ENCODE assay signal across 11 cellular contexts in the genomic region with DNA sequence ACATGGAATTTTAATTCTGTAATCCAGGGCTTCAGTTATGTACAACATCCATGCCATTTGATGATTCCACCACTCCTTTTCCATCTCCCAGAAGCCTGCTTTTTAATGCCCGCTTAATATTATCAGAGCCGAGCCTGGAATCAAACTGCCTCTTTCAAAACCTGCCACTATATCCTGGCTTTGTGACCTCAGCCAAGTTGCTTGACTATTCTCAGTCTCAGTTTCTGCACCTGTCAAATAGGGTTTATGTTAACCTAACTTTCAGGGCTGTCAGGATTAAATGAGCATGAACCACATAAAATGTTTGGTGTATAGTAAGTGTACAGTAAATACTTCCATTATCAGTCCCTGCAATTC.
DNase-seq lines count a peak whose midpoint lies in the region; TF ChIP-seq lines count a peak whose summit lies in the region.
"Had no signal": no experiment of that assay in that cellular context is flagged by ENCODE, and none has a peak within 500 bp of the region (broad histone marks: within the 10 kb centered on the region; RNA-seq: fewer than 3 reads in every experiment).

No MANE protein-coding gene starts in this region.

- WGBS in SK-N-SH (ENCODE audit: low lambda C conversion rate) = 7% methylated on average over 2 of the region's 2 CpGs
- WGBS in testis, 2 donors = 70 to 88% methylated on average over 2 of the region's 2 CpGs

- H3K4me1 Mint-ChIP-seq in T-helper 2 cell treated with Interferon-gamma antibody and Interleukin-4, amounts not matched to agents 5 μg/mL and 100 μg/mL, for 36 hours (ENCODE audit: low read depth) = peaks cover 61% of the 10 kb centered on the region
- H3K4me1 Mint-ChIP-seq in HFFc6 (ENCODE audit: low read depth) (peaks cover 83% of the 10 kb centered on the region), nephron (peaks cover 21% of the 10 kb centered on the region)

- no peaks in the 10 kb centered on the region for H3K27me3 Mint-ChIP-seq in T-helper 2 cell treated with Interferon-gamma antibody and Interleukin-4, amounts not matched to agents 5 μg/mL and 100 μg/mL, for 36 hours (ENCODE audit: low read depth)
- H3K27me3 Mint-ChIP-seq in HFFc6 (ENCODE audit: insufficient read depth) (peaks cover 3% of the 10 kb centered on the region; the same call in 1 of the 2 replicates), nephron (ENCODE audit: low read depth) (no peaks in the 10 kb centered on the region)

- CTCF ChIA-PET in SK-N-SH (lab: Yijun Ruan, JAX) = interaction anchor here (1.0 to 2.5 kb wide), 6 partner anchors 14 to 185 kb away, joined by 3 to 8 read pairs (median 3); no protein-coding TSS in a partner anchor

- no peaks in the 10 kb centered on the region for H3K9me3 Mint-ChIP-seq in T-helper 2 cell treated with Interferon-gamma antibody and Interleukin-4, amounts not matched to agents 5 μg/mL and 100 μg/mL, for 36 hours
- H3K9me3 Mint-ChIP-seq in HFFc6 (no peaks in the 10 kb centered on the region), nephron (no peaks in the 10 kb centered on the region)

- peak overlapping the region; percentile 45; the same call in 1 of the 2 replicates for H3K9ac ChIP-seq in SK-N-SH

- H3K9me2 ChIP-seq in SK-N-SH = no peaks in the 10 kb centered on the region

- no peaks in the 10 kb centered on the region for H4K20me1 ChIP-seq in SK-N-SH (ENCODE audit: insufficient read depth)

- H3K4me3 ChIP-seq in SK-N-SH (ENCODE audit: low read depth in 2 of 2, low read length in 1 of 2) = peak overlapping the region; percentile 10 to 35; a peak in 2 of 4 replicates
- no peak overlapping the region for H3K4me3 ChIP-seq in testis

- TF ChIP-seq POLR2A in testis (IDR thresholded peaks at IDR 0.05) = no peak

- H3K36me3 Mint-ChIP-seq in T-helper 2 cell treated with Interferon-gamma antibody and Interleukin-4, amounts not matched to agents 5 μg/mL and 100 μg/mL, for 36 hours (ENCODE audit: low read depth) = peaks cover 12% of the 10 kb centered on the region
- peaks cover 16% of the 10 kb centered on the region for H3K36me3 Mint-ChIP-seq in HFFc6 (ENCODE audit: low read depth)
- peaks cover 3% of the 10 kb centered on the region for H3K36me3 Mint-ChIP-seq in nephron (ENCODE audit: low read depth)

- H3K27ac Mint-ChIP-seq in T-helper 2 cell treated with Interferon-gamma antibody and Interleukin-4, amounts not matched to agents 5 μg/mL and 100 μg/mL, for 36 hours = peak overlapping the region; percentile 65
- peak overlapping the region; percentile 94 for H3K27ac Mint-ChIP-seq in HFFc6
- H3K27ac Mint-ChIP-seq in nephron = peak overlapping the region in 2 of 3 experiments; percentile 28 to 65

- H3K27ac ChIP-seq in SK-N-SH (ENCODE audit: low read depth in 2 of 2, low read length in 1 of 2) (peak overlapping the region; percentile 91 to 95), testis (no peak overlapping the region)
- H3K27ac ChIP-seq: 22Rv1 had no signal

- POLR2A ChIA-PET in SK-N-SH (lab: Yijun Ruan, JAX) = interaction anchor here (1.2 kb wide), 1 partner anchor 8 kb away, joined by 4 read pairs; no protein-coding TSS in a partner anchor

- H3K4me2 ChIP-seq in SK-N-SH = peak overlapping the region; percentile 73

- peaks cover 12 to 27% of the 10 kb centered on the region in 2 experiments for H3K36me3 ChIP-seq in SK-N-SH (replicated peaks in 1 of 2; ENCODE audit: control insufficient read depth in 1 of 2, insufficient read depth in 2 of 2, low read length in 1 of 2)
- no peaks in the 10 kb centered on the region for H3K36me3 ChIP-seq in testis (ENCODE audit: low read depth, missing control alignments)

- intact Hi-C loops in testis (cut with DNase I; ENCODE audit: low total_unique reads) = no loop called here

- no peak for TF ChIP-seq EP300 in SK-N-SH (IDR thresholded peaks at IDR 0.05; ENCODE audit: borderline replicate concordance in 1 of 2, low read depth in 1 of 2, low read length in 1 of 2)

- no peaks in the 10 kb centered on the region for H3K27me3 ChIP-seq in SK-N-SH (ENCODE audit: insufficient read depth)
- H3K27me3 ChIP-seq in testis = no peaks in the 10 kb centered on the region

- peaks cover 60% of the 10 kb centered on the region for H3F3A ChIP-seq in SK-N-SH (replicated peaks; ENCODE audit: insufficient read depth)

- no peak overlapping the region for H3K4me3 Mint-ChIP-seq in T-helper 2 cell treated with Interferon-gamma antibody and Interleukin-4, amounts not matched to agents 5 μg/mL and 100 μg/mL, for 36 hours
- H3K4me3 Mint-ChIP-seq in HFFc6 (peak overlapping the region; percentile 74), nephron (no peak overlapping the region)

- H2AFZ ChIP-seq in SK-N-SH (ENCODE audit: low read depth) = no peak overlapping the region

- TF ChIP-seq CTCF in HFFc6 (IDR thresholded peaks at IDR 0.05) (no peak), SK-N-SH (IDR thresholded peaks at IDR 0.05) (no peak), nephron (IDR thresholded peaks at IDR 0.05; ENCODE audit: unreplicated experiment in 3 of 3) (no peak), testis (IDR thresholded peaks at IDR 0.05) (no peak)

- H3K79me2 ChIP-seq in SK-N-SH (ENCODE audit: insufficient read depth) = no peaks in the 10 kb centered on the region; the same call in 1 of the 2 replicates

- H3K9me3 ChIP-seq in SK-N-SH = no peaks in the 10 kb centered on the region
- no peaks in the 10 kb centered on the region for H3K9me3 ChIP-seq in testis

- no peak for DNase-seq in T-helper 2 cell treated with Interferon-gamma antibody and Interleukin-4, amounts not matched to agents 5 μg/mL and 100 μg/mL, for 36 hours (ENCODE audit: low spot score)
- no peak for DNase-seq in T-helper 2 cell
- DNase-seq in HFFc6 = no peak
- no peak for DNase-seq in SK-N-SH
- no peak for DNase-seq in testis
- no peak for DNase-seq in DMS153 treated with DMSO at 0.1 percent for 48 hours (lab: John Stamatoyannopoulos, UW; ENCODE audit: unreplicated experiment)
- no peak for DNase-seq in MV-4-11 (lab: John Stamatoyannopoulos, UW)
- DNase-seq: left ventricle myocardium superior, NCI-H2029 had no signal

- TF ChIP-seq RAD21 in SK-N-SH (IDR thresholded peaks at IDR 0.05; ENCODE audit: low read length) = no peak

- H3K4me1 ChIP-seq in SK-N-SH (ENCODE audit: control insufficient read depth in 1 of 2, insufficient read depth in 2 of 2, low read depth in 1 of 2, low read length in 1 of 2) = peaks cover 42 to 47% of the 10 kb centered on the region in 2 experiments
- peaks cover 3% of the 10 kb centered on the region for H3K4me1 ChIP-seq in testis

TF ChIP-seq in SK-N-SH, 30 proteins besides CTCF, POLR2A, EP300 and RAD21:
- no peak for TF ChIP-seq YY1 (IDR thresholded peaks at IDR 0.05; ENCODE audit: low read depth)

Comparison
In these comparisons a context has a peak if more than half of its experiments do, and no peak if none do; other contexts are left out.
1. H3K27ac ChIP-seq: peak in SK-N-SH (2 of 2); none in testis (0 of 2).
2. H3K4me3 ChIP-seq: peak in SK-N-SH (2 of 2); none in testis (0 of 2).
3. Peak in every context shown above with its lines, with median percentiles within 50 percentile points of each other: H3K27ac Mint-ChIP-seq.